1 cellular context compared by ENCODE assay signal in genomic region chr14:78383060-78383459, GRCh38.
TF ChIP-seq lines count a peak whose summit lies in the region.

No MANE protein-coding gene starts in this region.

TF ChIP-seq in K562, 482 proteins besides CTCF, POLR2A, EP300 and RAD21 (continued from another document):
- TF ChIP-seq E2F5 (CRISPR knock-in tag; IDR thresholded peaks at IDR 0.05) (no peak), NCOR1 (IDR thresholded peaks at IDR 0.05) (no peak; the same call in 1 of the 2 replicates), TAL1 (IDR thresholded peaks at IDR 0.05) (peak; percentile 40; the same call in 1 of the 2 replicates), HDAC1 (IDR thresholded peaks at IDR 0.05) (no peak), NRF1 (conservative IDR thresholded peaks at IDR 0.05 in 1 of 2, IDR thresholded peaks at IDR 0.05 in 1 of 2) (no peak), NCOA6 (IDR thresholded peaks at IDR 0.05) (no peak), ZZZ3 (IDR thresholded peaks at IDR 0.05) (no peak), HINFP (tag; conservative IDR thresholded peaks at IDR 0.05; ENCODE audit: low read depth) (no peak), CBFA2T2 (conservative IDR thresholded peaks at IDR 0.05) (peak; percentile 58)
